ENCODE assay signal across 1 cellular context in the genomic region with DNA sequence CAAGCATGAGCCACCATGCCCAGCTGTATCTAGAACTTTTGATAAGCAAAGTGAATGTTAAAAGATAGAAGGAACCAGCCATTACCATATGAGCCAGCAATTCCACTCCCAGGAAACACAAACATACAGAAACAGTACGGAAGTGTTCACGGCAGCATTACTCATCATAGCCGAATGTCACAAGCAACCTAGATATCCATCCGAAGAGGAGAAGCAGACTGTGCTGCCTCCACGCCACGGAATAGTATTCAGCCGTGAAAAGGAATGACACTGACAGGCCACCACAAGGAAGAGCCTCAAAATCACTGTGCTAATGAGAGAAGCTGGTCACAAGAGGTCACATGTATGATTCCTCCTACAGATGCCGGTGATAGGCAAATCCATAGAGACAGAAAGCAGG.
TF ChIP-seq lines count a peak whose summit lies in the region.

No MANE protein-coding gene starts in this region.

TF ChIP-seq in HepG2, 621 proteins besides CTCF, POLR2A, EP300 and RAD21:
- no peak for TF ChIP-seq NR3C1 (CRISPR knock-in tag; IDR thresholded peaks at IDR 0.05)
- no peak for TF ChIP-seq TFDP2 (CRISPR knock-in tag; IDR thresholded peaks at IDR 0.05)
- no peak for TF ChIP-seq GLI4 (CRISPR knock-in tag; IDR thresholded peaks at IDR 0.05; ENCODE audit: borderline replicate concordance)
- no peak for TF ChIP-seq PAWR (CRISPR knock-in tag; IDR thresholded peaks at IDR 0.05; ENCODE audit: borderline replicate concordance)
- no peak for TF ChIP-seq AKNA (CRISPR knock-in tag; IDR thresholded peaks at IDR 0.05; ENCODE audit: borderline replicate concordance)
- TF ChIP-seq KLF9 (CRISPR knock-in tag; IDR thresholded peaks at IDR 0.05; ENCODE audit: low read depth) = no peak
- TF ChIP-seq HOXA7 (CRISPR knock-in tag; IDR thresholded peaks at IDR 0.05) = no peak
- no peak for TF ChIP-seq ZNF546 (CRISPR knock-in tag; conservative IDR thresholded peaks at IDR 0.05)
- TF ChIP-seq CENPT (CRISPR knock-in tag; IDR thresholded peaks at IDR 0.05; ENCODE audit: low read depth) = no peak
- TF ChIP-seq ZNF484 (CRISPR knock-in tag; IDR thresholded peaks at IDR 0.05; ENCODE audit: borderline replicate concordance, low read depth) = no peak
- no peak for TF ChIP-seq KDM5B (CRISPR knock-in tag; IDR thresholded peaks at IDR 0.05; ENCODE audit: borderline replicate concordance)
- no peak for TF ChIP-seq ERF (CRISPR knock-in tag; IDR thresholded peaks at IDR 0.05)
- TF ChIP-seq ZNF512B (CRISPR knock-in tag; IDR thresholded peaks at IDR 0.05; ENCODE audit: borderline replicate concordance) = no peak
- TF ChIP-seq SNAI1 (CRISPR knock-in tag; IDR thresholded peaks at IDR 0.05; ENCODE audit: borderline replicate concordance) = no peak
- no peak for TF ChIP-seq RARA (CRISPR knock-in tag; IDR thresholded peaks at IDR 0.05)
- TF ChIP-seq ZNF570 (CRISPR knock-in tag; IDR thresholded peaks at IDR 0.05; ENCODE audit: borderline replicate concordance) = no peak
- no peak for TF ChIP-seq ZC3H4 (CRISPR knock-in tag; IDR thresholded peaks at IDR 0.05; ENCODE audit: borderline replicate concordance)
- no peak for TF ChIP-seq PAXIP1 (CRISPR knock-in tag; conservative IDR thresholded peaks at IDR 0.05)
